15 cellular contexts compared by ENCODE assay signal in genomic region chr3:30286811-30287210, GRCh38.
A peak's percentile ranks its signal among the peaks of the same experiment; 100 is the strongest.
DNase-seq lines count a peak whose midpoint lies in the region; ATAC-seq and TF ChIP-seq lines count a peak whose summit lies in the region.
"Had no signal": no experiment of that assay in that cellular context is flagged by ENCODE, and none has a peak within 500 bp of the region (broad histone marks: within the 10 kb centered on the region; RNA-seq: fewer than 3 reads in every experiment).

No MANE protein-coding gene starts in this region.

- H3K36me3 ChIP-seq in left ventricle myocardium inferior (no peaks in the 10 kb centered on the region), gastroesophageal sphincter (no peaks in the 10 kb centered on the region), transverse colon (no peaks in the 10 kb centered on the region), endodermal cell (ENCODE audit: control insufficient read depth, insufficient read depth, low read length) (no peaks in the 10 kb centered on the region)

- no peaks in the 10 kb centered on the region for H3K36me3 Mint-ChIP-seq in activated T-helper 2 cell treated with anti-CD3 and anti-CD28 coated beads, Interferon-gamma antibody, Interleukin-2, Interleukin-4, amounts not matched to agents 10 μg/mL and 5 μg/mL and 100 μg/mL, durations not matched to agents 14 hours and 24 hours and 36 hours (ENCODE audit: low read depth)
- no peaks in the 10 kb centered on the region for H3K36me3 Mint-ChIP-seq in endodermal cell (ENCODE audit: low read depth)
- H3K36me3 Mint-ChIP-seq: activated naive CD8-positive, alpha-beta T cell treated with anti-CD3 and anti-CD28 coated beads for 36 hours; naive B cell had no signal

- no peak overlapping the region for H3K4me3 ChIP-seq in left ventricle myocardium inferior
- H3K4me3 ChIP-seq in astrocyte of the spinal cord (ENCODE audit: low read depth, low read length), result no peak overlapping the region
- H3K4me3 ChIP-seq in gastroesophageal sphincter, result no peak overlapping the region
- H3K4me3 ChIP-seq in transverse colon, result no peak overlapping the region
- no peak overlapping the region for H3K4me3 ChIP-seq in endodermal cell (ENCODE audit: low read length)

- DNase-seq in left ventricle myocardium inferior (no peak), left ventricle myocardium superior (no peak), astrocyte of the spinal cord (ENCODE audit: low read depth, low spot score) (peak; percentile 47), transverse colon (no peak), ecto neural progenitor cell (ENCODE audit: low spot score) (no peak), endodermal cell (no peak)
- DNase-seq in activated T-helper 2 cell treated with anti-CD3 and anti-CD28 coated beads, Interferon-gamma antibody, Interleukin-2, Interleukin-4, amounts not matched to agents 10 μg/mL and 5 μg/mL and 100 μg/mL, durations not matched to agents 14 hours and 24 hours and 36 hours (ENCODE audit: low spot score), result no peak
- DNase-seq: activated CD4-positive, alpha-beta T cell treated with anti-CD3 and anti-CD28 coated beads for 1 hour; activated naive CD8-positive, alpha-beta T cell treated with anti-CD3 and anti-CD28 coated beads for 36 hours; Calu3; naive B cell; NCI-H1436; NCI-H446; stimulated activated naive CD4-positive, alpha-beta T cell had no signal

- 93 to 100% methylated on average over 1 to 2 of the region's 2 CpGs for WGBS in gastroesophageal sphincter (ENCODE audit: low coverage in 1 of 2), 2 donors
- 72 to 92% methylated on average over 2 of the region's 2 CpGs for WGBS in transverse colon (ENCODE audit: low coverage in 1 of 2), 2 donors
- 86 to 100% methylated on average over 1 to 2 of the region's 2 CpGs for WGBS in endodermal cell (ENCODE audit: insufficient coverage in 1 of 2, insufficient read length in 1 of 2), 2 experiments

- H3K27ac Mint-ChIP-seq in activated T-helper 2 cell treated with anti-CD3 and anti-CD28 coated beads, Interferon-gamma antibody, Interleukin-2, Interleukin-4, amounts not matched to agents 10 μg/mL and 5 μg/mL and 100 μg/mL, durations not matched to agents 14 hours and 24 hours and 36 hours, result no peak overlapping the region
- H3K27ac Mint-ChIP-seq in endodermal cell, result no peak overlapping the region
- H3K27ac Mint-ChIP-seq: activated naive CD8-positive, alpha-beta T cell treated with anti-CD3 and anti-CD28 coated beads for 36 hours; naive B cell had no signal

- no peak overlapping the region for H3K9ac ChIP-seq in endodermal cell (ENCODE audit: extremely low read depth, low read length, poor library complexity, severe bottlenecking)

- H3K9me3 ChIP-seq in left ventricle myocardium inferior (replicated peaks), result no peaks in the 10 kb centered on the region
- no peaks in the 10 kb centered on the region for H3K9me3 ChIP-seq in gastroesophageal sphincter
- no peaks in the 10 kb centered on the region for H3K9me3 ChIP-seq in transverse colon
- H3K9me3 ChIP-seq in endodermal cell (ENCODE audit: control insufficient read depth, low read length), result no peaks in the 10 kb centered on the region

- TF ChIP-seq EP300 in gastroesophageal sphincter (IDR thresholded peaks at IDR 0.05) (no peak), transverse colon (IDR thresholded peaks at IDR 0.05; ENCODE audit: low read depth) (no peak)

- ATAC-seq in left ventricle myocardium superior (no peak), gastroesophageal sphincter (no peak)

- H3K27me3 ChIP-seq in left ventricle myocardium inferior (ENCODE audit: low read depth) (no peaks in the 10 kb centered on the region), gastroesophageal sphincter (no peaks in the 10 kb centered on the region), transverse colon (no peaks in the 10 kb centered on the region), endodermal cell (ENCODE audit: control insufficient read depth, insufficient read depth, low read length, poor library complexity, severe bottlenecking) (no peaks in the 10 kb centered on the region)

- H3K27ac ChIP-seq in left ventricle myocardium inferior (replicated peaks) (peak overlapping the region; percentile 79), gastroesophageal sphincter (peak overlapping the region in 3 of 4 donors; percentile 58 to 62 (median 60)), transverse colon (peak overlapping the region; percentile 43 to 65 (median 55)), endodermal cell (ENCODE audit: low read depth, low read length) (no peak overlapping the region)

- TF ChIP-seq CTCF in left ventricle myocardium inferior (IDR thresholded peaks at IDR 0.05; ENCODE audit: borderline replicate concordance) (no peak), astrocyte of the spinal cord (IDR thresholded peaks at IDR 0.05; ENCODE audit: low read depth, low read length) (no peak), gastroesophageal sphincter (IDR thresholded peaks at IDR 0.05) (no peak), transverse colon (IDR thresholded peaks at IDR 0.05) (no peak), endodermal cell (conservative IDR thresholded peaks at IDR 0.05) (no peak)

- TF ChIP-seq POLR2A in gastroesophageal sphincter (IDR thresholded peaks at IDR 0.05), result no peak
- TF ChIP-seq POLR2A in transverse colon (IDR thresholded peaks at IDR 0.05), result no peak

- H3K4me1 ChIP-seq in left ventricle myocardium inferior (peaks cover 55% of the 10 kb centered on the region), gastroesophageal sphincter (peaks cover 15 to 51% (median 21%) of the 10 kb centered on the region in 3 donors), transverse colon (peaks cover 9 to 38% (median 19%) of the 10 kb centered on the region in 4 donors), endodermal cell (ENCODE audit: control insufficient read depth, insufficient read depth, low read length) (peaks cover 4% of the 10 kb centered on the region)

- intact Hi-C loops in left ventricle myocardium inferior (cut with micrococcal nuclease) (no loop called here), left ventricle myocardium superior (cut with micrococcal nuclease) (no loop called here), transverse colon (cut with DNase I; ENCODE audit: low total_unique reads) (no loop called here)
- intact Hi-C loops in activated T-helper 2 cell treated with anti-CD3 and anti-CD28 coated beads, Interferon-gamma antibody, Interleukin-2, Interleukin-4, amounts not matched to agents 10 μg/mL and 5 μg/mL and 100 μg/mL, durations not matched to agents 14 hours and 24 hours and 36 hours (cut with micrococcal nuclease), result loop anchor here (5.0 kb wide), 1 partner anchor 340 kb away; no protein-coding TSS in a partner anchor

- H3K9me3 Mint-ChIP-seq in activated T-helper 2 cell treated with anti-CD3 and anti-CD28 coated beads, Interferon-gamma antibody, Interleukin-2, Interleukin-4, amounts not matched to agents 10 μg/mL and 5 μg/mL and 100 μg/mL, durations not matched to agents 14 hours and 24 hours and 36 hours, result no peaks in the 10 kb centered on the region
- H3K9me3 Mint-ChIP-seq in endodermal cell, result no peaks in the 10 kb centered on the region
- H3K9me3 Mint-ChIP-seq: activated naive CD8-positive, alpha-beta T cell treated with anti-CD3 and anti-CD28 coated beads for 36 hours; naive B cell had no signal

- H3K27me3 Mint-ChIP-seq in activated T-helper 2 cell treated with anti-CD3 and anti-CD28 coated beads, Interferon-gamma antibody, Interleukin-2, Interleukin-4, amounts not matched to agents 10 μg/mL and 5 μg/mL and 100 μg/mL, durations not matched to agents 14 hours and 24 hours and 36 hours (ENCODE audit: low read depth), result no peaks in the 10 kb centered on the region
- H3K27me3 Mint-ChIP-seq in endodermal cell (ENCODE audit: insufficient read depth), result no peaks in the 10 kb centered on the region
- H3K27me3 Mint-ChIP-seq: activated naive CD8-positive, alpha-beta T cell treated with anti-CD3 and anti-CD28 coated beads for 36 hours; naive B cell had no signal

- H3K4me3 Mint-ChIP-seq in activated T-helper 2 cell treated with anti-CD3 and anti-CD28 coated beads, Interferon-gamma antibody, Interleukin-2, Interleukin-4, amounts not matched to agents 10 μg/mL and 5 μg/mL and 100 μg/mL, durations not matched to agents 14 hours and 24 hours and 36 hours (ENCODE audit: low read depth), result no peak overlapping the region
- no peak overlapping the region for H3K4me3 Mint-ChIP-seq in endodermal cell
- H3K4me3 Mint-ChIP-seq: activated naive CD8-positive, alpha-beta T cell treated with anti-CD3 and anti-CD28 coated beads for 36 hours; naive B cell had no signal

- in situ Hi-C loops in astrocyte of the spinal cord (cut with HindIII; ENCODE audit: low sequenced_read_pairs), result no loop called here
- in situ Hi-C loops in transverse colon (cut with MboI; ENCODE audit: low pct_ligation_motif_present in 1 of 4, low pct_unique_long_range_greater_than_20kb in 1 of 4, low sequenced_read_pairs in 3 of 4), result no loop called here

- H3K4me1 Mint-ChIP-seq in activated T-helper 2 cell treated with anti-CD3 and anti-CD28 coated beads, Interferon-gamma antibody, Interleukin-2, Interleukin-4, amounts not matched to agents 10 μg/mL and 5 μg/mL and 100 μg/mL, durations not matched to agents 14 hours and 24 hours and 36 hours (ENCODE audit: low read depth), result peaks cover 18% of the 10 kb centered on the region
- peaks cover 17% of the 10 kb centered on the region for H3K4me1 Mint-ChIP-seq in endodermal cell
